In genomic region chr16:89921699-89922476, GRCh38 we compare ENCODE assay signal across 8 cellular contexts. TPM values are rescaled to one million over a fixed set of nuclear protein-coding genes. Genes with fewer than 3 reads are reported as not detected.
DNase-seq lines count a peak whose midpoint lies in the region; ATAC-seq, FAIRE-seq and TF ChIP-seq lines count a peak whose summit lies in the region.

No MANE protein-coding gene starts in this region.

- H4K8ac ChIP-seq in H9 (replicated peaks; ENCODE audit: insufficient read length, low read depth, low read length) = no peak overlapping the region

- no peak overlapping the region for H4K5ac ChIP-seq in H9 (ENCODE audit: insufficient read length, low read depth, low read length)

- H2BK20ac ChIP-seq in H9 (ENCODE audit: low read depth, low read length, poor library complexity, severe bottlenecking) = no peak overlapping the region

- no peaks in the 10 kb centered on the region for H3K27me3 ChIP-seq in AG04450 (ENCODE audit: control insufficient read depth, insufficient read depth, low read length)
- H3K27me3 ChIP-seq in H9 (ENCODE audit: insufficient read depth, low read length) = no peaks in the 10 kb centered on the region

- H3K18ac ChIP-seq in H9 (ENCODE audit: insufficient read length, low read depth, low read length) = peak overlapping the region; percentile 24

- H3K4me1 ChIP-seq in H9 (ENCODE audit: insufficient read depth, low read length) = no peaks in the 10 kb centered on the region; the same call in 1 of the 2 replicates

- CTCF ChIA-PET in AG04450 (lab: Charles Lee) = interaction anchor here (2.2 kb wide), 1 partner anchor 12 kb away, joined by 11 read pairs; no protein-coding TSS in a partner anchor

- H3K27me3 Mint-ChIP-seq in H9 (ENCODE audit: low read depth) = peaks cover 24% of the 10 kb centered on the region
- peaks cover 25% of the 10 kb centered on the region for H3K27me3 Mint-ChIP-seq in type B pancreatic cell

- H4K91ac ChIP-seq in H9 (ENCODE audit: insufficient read length, low read depth, low read length) = no peak overlapping the region

- peak; percentile 35 for FAIRE-seq in endometrium (lab: Jason Lieb, UNC)

- H4K20me1 ChIP-seq in H9 (ENCODE audit: control insufficient read depth, insufficient read depth, insufficient read length) = no peaks in the 10 kb centered on the region

- H3K9ac ChIP-seq in H9 (ENCODE audit: extremely low read depth, insufficient read length, low read length) (peak overlapping the region; percentile 8), SK-N-MC (ENCODE audit: insufficient read length) (peak overlapping the region; percentile 66)

- H3K23me2 ChIP-seq in H9 (ENCODE audit: insufficient read length, low read depth, low read length, poor library complexity, severe bottlenecking) = peaks cover 26% of the 10 kb centered on the region

- H3K79me1 ChIP-seq in H9 (ENCODE audit: insufficient read depth, low read depth, low read length, poor library complexity, severe bottlenecking) = no peaks in the 10 kb centered on the region

- H2BK15ac ChIP-seq in H9 (ENCODE audit: low read depth, low read length) = no peak overlapping the region

- H3K36me3 Mint-ChIP-seq in H9 (ENCODE audit: insufficient read depth in 1 of 3, low read depth in 3 of 3) = no peaks in the 10 kb centered on the region; a peak in 2 of 7 replicates
- H3K36me3 Mint-ChIP-seq in type B pancreatic cell = no peaks in the 10 kb centered on the region

- no peak overlapping the region for H2AK5ac ChIP-seq in H9 (ENCODE audit: insufficient read length, low read length)

- no peaks in the 10 kb centered on the region for H3K79me2 ChIP-seq in H9 (ENCODE audit: insufficient read depth, low read length)

- no peak overlapping the region for H3K4ac ChIP-seq in H9 (ENCODE audit: low read depth, low read length)

- WGBS in H9 (ENCODE audit: extremely low coverage, insufficient read length, low lambda C conversion rate) = no CpG with 5 or more reads among the region's 22 CpGs

- peak; percentile 86 for DNase-seq in AG04450 (ENCODE audit: low read depth, low spot score)
- DNase-seq in H9 = peak; percentile 86
- DNase-seq in SK-N-MC (ENCODE audit: low read depth, low spot score) = no peak
- peak; percentile 94 for DNase-seq in mesenteric fat pad (ENCODE audit: low spot score)
- DNase-seq in type B pancreatic cell (ENCODE audit: extremely low spot score, unreplicated experiment) = no peak
- DNase-seq in NCI-H2171 treated with DMSO at 0.1 percent for 48 hours (lab: John Stamatoyannopoulos, UW) = no peak

- H3K27ac Mint-ChIP-seq in H9 (peak overlapping the region in 1 of 3 experiments; percentile 96; a peak in 3 of 7 replicates), type B pancreatic cell (peak overlapping the region; percentile 87)

- H3K56ac ChIP-seq in H9 (ENCODE audit: insufficient read length, low read depth, low read length) = no peak overlapping the region

- peak overlapping the region; percentile 72 for H3K4me2 ChIP-seq in H9 (ENCODE audit: insufficient read depth, insufficient read length, low read length)

- ATAC-seq in HG02678 (IDR thresholded peaks at IDR 0.05; ENCODE audit: unreplicated experiment) = no peak

- H2BK120ac ChIP-seq in H9 (ENCODE audit: low read depth, low read length, poor library complexity, severe bottlenecking) = no peak overlapping the region

- H2BK5ac ChIP-seq in H9 (ENCODE audit: insufficient read length, low read length) = no peak overlapping the region

- TF ChIP-seq CTCF in AG04450 (IDR thresholded peaks at IDR 0.05; ENCODE audit: low read depth, low read length) = no peak
- TF ChIP-seq CTCF in H9 (conservative IDR thresholded peaks at IDR 0.05) = no peak
- TF ChIP-seq CTCF in type B pancreatic cell (conservative IDR thresholded peaks at IDR 0.05) = no peak

- H3K27ac ChIP-seq in AG04450 (ENCODE audit: low read depth, low read length) (peak overlapping the region; percentile 98), H9 (ENCODE audit: insufficient read length, low read depth, low read length) (no peak overlapping the region), SK-N-MC (peak overlapping the region; percentile 67; the same call in 1 of the 2 replicates)

- POLR2A ChIA-PET in AG04450 (lab: Yijun Ruan, JAX) = interaction anchor here (0.5 to 4.6 kb wide), 14 partner anchors 9 to 494 kb away, joined by 3 to 59 read pairs (median 3); partner anchors contain the start of genes DEF8 and TCF25

- H3K9me3 ChIP-seq in AG04450 (ENCODE audit: control insufficient read depth, insufficient read depth, low read length) (no peaks in the 10 kb centered on the region; the same call in 1 of the 2 replicates), H9 (ENCODE audit: control insufficient read depth, low read depth, low read length) (no peaks in the 10 kb centered on the region), SK-N-MC (ENCODE audit: low read depth, low read length) (no peaks in the 10 kb centered on the region)

- H3K4me3 Mint-ChIP-seq in H9 = peak overlapping the region; percentile 84 to 94
- H3K4me3 Mint-ChIP-seq in type B pancreatic cell = peak overlapping the region; percentile 91

- H3T11ph ChIP-seq in H9 (ENCODE audit: low read length) = no peak overlapping the region

- H3K4me3 ChIP-seq in AG04450 (ENCODE audit: low read depth, low read length) (peak overlapping the region; percentile 84), SK-N-MC (peak overlapping the region; percentile 85)

- H2BK12ac ChIP-seq in H9 (ENCODE audit: insufficient read length, low read depth, low read length) = no peak overlapping the region

- H3K9me3 Mint-ChIP-seq in H9 = no peaks in the 10 kb centered on the region; a peak in 1 of 5 replicates
- no peaks in the 10 kb centered on the region for H3K9me3 Mint-ChIP-seq in type B pancreatic cell

- H3K4me1 Mint-ChIP-seq in H9 = peaks cover 27 to 44% of the 10 kb centered on the region in 2 experiments
- H3K4me1 Mint-ChIP-seq in type B pancreatic cell (ENCODE audit: unreplicated experiment) = no peaks in the 10 kb centered on the region

- no peak overlapping the region for H3K14ac ChIP-seq in H9 (ENCODE audit: insufficient read depth, low read length)

- H3K23ac ChIP-seq in H9 (ENCODE audit: insufficient read length, low read depth, low read length) = no peak overlapping the region

- no peaks in the 10 kb centered on the region for H3K36me3 ChIP-seq in SK-N-MC (ENCODE audit: insufficient read depth, low read length)

- H2AFZ ChIP-seq in H9 (ENCODE audit: low read length) = no peak overlapping the region

RNA-seq across cellular contexts. Expression of gene TUBB3, which starts 1.3 kb away (rescaled TPM):
- 129 and 173 TPM in 2 replicates for polyA plus RNA-seq in AG04450 (2011; rRNA removed)
- polyA minus RNA-seq in AG04450 (2011; rRNA and poly(A)+ RNA removed) = 148 and 235 TPM in 2 replicates
- total RNA-seq in H9 (2021) = 164 and 176 TPM in 2 replicates
- total RNA-seq in mesenteric fat pad = 4.2 TPM
- total RNA-seq in type B pancreatic cell (ENCODE audit: low replicate concordance) = 62.0 and 91.4 TPM in 2 replicates

RNA-seq across cellular contexts. Expression of gene MC1R, which starts 3.2 kb away (rescaled TPM):
- 3.9 and 4.8 TPM in 2 replicates for polyA plus RNA-seq in AG04450 (2011; rRNA removed)
- polyA minus RNA-seq in AG04450 (2011; rRNA and poly(A)+ RNA removed) = 3.9 and 4.7 TPM in 2 replicates
- total RNA-seq in H9 (2021) (4.7 TPM in 2 replicates), mesenteric fat pad (2.4 TPM), type B pancreatic cell (ENCODE audit: low replicate concordance) (3.6 and 3.8 TPM in 2 replicates)

RNA-seq across cellular contexts. Expression of gene DEF8, which starts 26.7 kb away (rescaled TPM):
- polyA plus RNA-seq in AG04450 (2011; rRNA removed) = 77.1 and 96.4 TPM in 2 replicates
- 41.0 and 47.8 TPM in 2 replicates for polyA minus RNA-seq in AG04450 (2011; rRNA and poly(A)+ RNA removed)
- 53.3 and 55.8 TPM in 2 replicates for total RNA-seq in H9 (2021)
- 54.0 TPM for total RNA-seq in mesenteric fat pad
- total RNA-seq in type B pancreatic cell (ENCODE audit: low replicate concordance) = 61.0 and 63.5 TPM in 2 replicates

RNA-seq across cellular contexts. Expression of gene TCF25, which starts 48.5 kb away (rescaled TPM):
- polyA plus RNA-seq in AG04450 (2011; rRNA removed) = 132 and 156 TPM in 2 replicates
- polyA minus RNA-seq in AG04450 (2011; rRNA and poly(A)+ RNA removed) = 89.4 and 124 TPM in 2 replicates
- total RNA-seq in H9 (2021) (109 and 124 TPM in 2 replicates), mesenteric fat pad (156 TPM), type B pancreatic cell (ENCODE audit: low replicate concordance) (170 and 184 TPM in 2 replicates)

Comparison
In these comparisons a context has a peak if more than half of its experiments do, and no peak if none do; other contexts are left out.
1. DNase-seq: peak in AG04450 (single experiment), H9 (single experiment) and mesenteric fat pad (single experiment); none in SK-N-MC (single experiment), type B pancreatic cell (single experiment) and NCI-H2171 treated with DMSO at 0.1 percent for 48 hours (single experiment).
2. RNA of gene TUBB3, which starts 1.3 kb away (total RNA-seq): 164 to 176 TPM in H9 and 62.0 to 91.4 TPM in type B pancreatic cell; 4.2 TPM in mesenteric fat pad (single experiment); every median in the first group is over 10 times any median in the second.